In genomic region chr15:76337739-76338554, GRCh38 we compare ENCODE assay signal across 1 cellular context.
TF ChIP-seq lines count a peak whose summit lies in the region.

No MANE protein-coding gene starts in this region.

TF ChIP-seq in WTC11, 78 proteins besides CTCF, POLR2A, EP300 and RAD21 (continued from another document):
- TF ChIP-seq ARID4B (CRISPR knock-in tag; IDR thresholded peaks at IDR 0.05; ENCODE audit: borderline replicate concordance) (peak; percentile 60; the same call in 1 of the 2 replicates), ZNF423 (CRISPR knock-in tag; IDR thresholded peaks at IDR 0.05) (no peak), TEAD4 (CRISPR knock-in tag; IDR thresholded peaks at IDR 0.05) (peak; percentile 67), ZNF512 (CRISPR knock-in tag; IDR thresholded peaks at IDR 0.05; ENCODE audit: borderline replicate concordance) (no peak), JUN (CRISPR knock-in tag; IDR thresholded peaks at IDR 0.05) (no peak; the same call in 1 of the 2 replicates), FOXP4 (CRISPR knock-in tag; IDR thresholded peaks at IDR 0.05) (0 out of 2 replicates have a peak, but pooled peaks have one; percentile 14), TEAD1 (CRISPR knock-in tag; IDR thresholded peaks at IDR 0.05) (no peak), RELA (CRISPR knock-in tag; IDR thresholded peaks at IDR 0.05; ENCODE audit: borderline replicate concordance) (no peak), ZNF121 (CRISPR knock-in tag; IDR thresholded peaks at IDR 0.05) (no peak), ETV6 (CRISPR knock-in tag; IDR thresholded peaks at IDR 0.05) (0 out of 2 replicates have a peak, but pooled peaks have one; percentile 33), ZNF281 (CRISPR knock-in tag; IDR thresholded peaks at IDR 0.05) (peak; percentile 87), ZNF671 (CRISPR knock-in tag; IDR thresholded peaks at IDR 0.05) (no peak), E2F4 (CRISPR knock-in tag; IDR thresholded peaks at IDR 0.05; ENCODE audit: borderline replicate concordance, low read depth) (peak; percentile 84), EMX1 (CRISPR knock-in tag; IDR thresholded peaks at IDR 0.05) (no peak), E2F5 (CRISPR knock-in tag; IDR thresholded peaks at IDR 0.05) (peak; percentile 82), NFYB (CRISPR knock-in tag; conservative IDR thresholded peaks at IDR 0.05; ENCODE audit: low read depth) (peak; percentile 42; the same call in 1 of the 2 replicates), ZBTB21 (CRISPR knock-in tag; IDR thresholded peaks at IDR 0.05; ENCODE audit: borderline replicate concordance) (no peak), E2F1 (CRISPR knock-in tag; IDR thresholded peaks at IDR 0.05) (peak; percentile 78; the same call in 1 of the 2 replicates), ZNF263 (CRISPR knock-in tag; IDR thresholded peaks at IDR 0.05; ENCODE audit: low read depth) (peak; percentile 32; the same call in 1 of the 2 replicates), GRHL2 (CRISPR knock-in tag; IDR thresholded peaks at IDR 0.05; ENCODE audit: insufficient replicate concordance, severe bottlenecking) (no peak), ZMAT4 (CRISPR knock-in tag; IDR thresholded peaks at IDR 0.05) (no peak), ZNF532 (CRISPR knock-in tag; IDR thresholded peaks at IDR 0.05; ENCODE audit: borderline replicate concordance) (no peak), FOXK1 (CRISPR knock-in tag; IDR thresholded peaks at IDR 0.05) (0 out of 2 replicates have a peak, but pooled peaks have one; percentile 37), NFATC4 (CRISPR knock-in tag; IDR thresholded peaks at IDR 0.05) (no peak), ESRRA (CRISPR knock-in tag; IDR thresholded peaks at IDR 0.05; ENCODE audit: borderline replicate concordance) (peak; percentile 67; the same call in 1 of the 2 replicates), ZSCAN18 (CRISPR knock-in tag; IDR thresholded peaks at IDR 0.05) (no peak), GABPB1 (CRISPR knock-in tag; IDR thresholded peaks at IDR 0.05) (no peak), IRF2 (CRISPR knock-in tag; IDR thresholded peaks at IDR 0.05; ENCODE audit: borderline replicate concordance, low read depth) (0 out of 2 replicates have a peak, but pooled peaks have one; percentile 64), ZNF396 (CRISPR knock-in tag; IDR thresholded peaks at IDR 0.05; ENCODE audit: borderline replicate concordance) (no peak), MYBL2 (CRISPR knock-in tag; IDR thresholded peaks at IDR 0.05) (peak; percentile 85; the same call in 1 of the 2 replicates), ZNF317 (CRISPR knock-in tag; IDR thresholded peaks at IDR 0.05; ENCODE audit: borderline replicate concordance, low read depth) (peak; percentile 65; the same call in 1 of the 2 replicates)
